ENCODE assay signal across 7 cellular contexts in genomic region chr4:47342796-47343195, GRCh38.
"Had no signal": no experiment of that assay in that cellular context is flagged by ENCODE, and none has a peak within 500 bp of the region (broad histone marks: within the 10 kb centered on the region; RNA-seq: fewer than 3 reads in every experiment).

No MANE protein-coding gene starts in this region.

- DNase-seq: GM23248, GOT3, H7, H9, HCEC 1CT, HFFc6 had no signal

- H3K9me3 Mint-ChIP-seq: GM23338, H9, HFFc6 had no signal

- H3K4me3 Mint-ChIP-seq: GM23338, H9, HFFc6 had no signal

- H3K27ac Mint-ChIP-seq: GM23338, H9, HFFc6 had no signal

- H3K4me1 Mint-ChIP-seq: GM23338, H9 had no signal
